ENCODE assay signal across 1 cellular context in genomic region chr16:69346683-69347082, GRCh38.
TF ChIP-seq lines count a peak whose summit lies in the region.

No MANE protein-coding gene starts in this region.

TF ChIP-seq in HepG2, 621 proteins besides CTCF, POLR2A, EP300 and RAD21:
- TF ChIP-seq POLR2G (IDR thresholded peaks at IDR 0.05; ENCODE audit: low read depth, low read length), result peak; percentile 32; the same call in 1 of the 2 replicates
- TF ChIP-seq ZNF383 (CRISPR knock-in tag; IDR thresholded peaks at IDR 0.05; ENCODE audit: borderline replicate concordance), result no peak
- TF ChIP-seq ZNF441 (CRISPR knock-in tag; IDR thresholded peaks at IDR 0.05; ENCODE audit: borderline replicate concordance), result no peak
- no peak for TF ChIP-seq ZNF597 (CRISPR knock-in tag; IDR thresholded peaks at IDR 0.05)
- TF ChIP-seq ELF4 (CRISPR knock-in tag; IDR thresholded peaks at IDR 0.05; ENCODE audit: borderline replicate concordance), result no peak
- TF ChIP-seq TBX2 (CRISPR knock-in tag; IDR thresholded peaks at IDR 0.05; ENCODE audit: borderline replicate concordance), result peak; percentile 20; the same call in 1 of the 2 replicates
- 0 out of 2 replicates have a peak, but pooled peaks have one; percentile 23 for TF ChIP-seq MAFF (IDR thresholded peaks at IDR 0.05; ENCODE audit: low read depth, low read length)
- peak in 1 of 2 experiments; percentile 28; a peak in 1 of 4 replicates for TF ChIP-seq MAFK (conservative IDR thresholded peaks at IDR 0.05 in 1 of 2, IDR thresholded peaks at IDR 0.05 in 1 of 2; ENCODE audit: low read length in 2 of 2)
TF ChIP-seq in HepG2: peak in this region for 4.
